In genomic region chr2:237757616-237758015, GRCh38 we compare ENCODE assay signal across 9 cellular contexts.
"Had no signal": no experiment of that assay in that cellular context is flagged by ENCODE, and none has a peak within 500 bp of the region (broad histone marks: within the 10 kb centered on the region; RNA-seq: fewer than 3 reads in every experiment).

No MANE protein-coding gene starts in this region.

- H3K9me3 Mint-ChIP-seq: HFFc6, IgD-negative memory B cell had no signal

- H3K27ac ChIP-seq: HL-60 had no signal

- H3K4me3 ChIP-seq: HAP-1 had no signal

- H3K27me3 Mint-ChIP-seq: IgD-negative memory B cell had no signal

- H3K9me3 ChIP-seq: HAP-1 had no signal

- H3K4me3 Mint-ChIP-seq: HFFc6, IgD-negative memory B cell had no signal

- ATAC-seq: HCT116, HepG2 had no signal

- H3K4me1 ChIP-seq: HAP-1 had no signal

- DNase-seq: GOT3, H7, HFFc6, KBM-7 had no signal
